In the genomic region with DNA sequence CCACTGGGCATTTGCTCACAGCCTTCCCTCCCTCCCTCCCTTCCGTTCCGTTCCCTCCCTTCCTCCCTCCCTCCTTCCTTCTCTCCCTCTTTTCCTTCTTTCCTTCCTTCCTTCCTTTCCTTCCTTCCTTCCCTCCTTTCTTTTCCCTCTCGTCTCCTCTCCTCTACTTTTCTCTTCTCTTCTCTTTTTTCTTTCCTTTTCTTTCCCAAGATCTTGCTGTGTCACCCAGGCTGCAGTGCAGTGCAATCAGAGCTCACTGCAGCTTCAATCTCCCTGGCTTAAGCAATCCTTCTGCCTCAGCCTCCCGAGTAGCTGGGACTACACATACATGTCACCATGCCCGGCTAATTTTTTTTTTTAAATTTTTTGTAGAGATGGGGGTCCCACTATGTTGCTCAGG, we compare ENCODE assay signal across 21 cellular contexts.
"Had no signal": no experiment of that assay in that cellular context is flagged by ENCODE, and none has a peak within 500 bp of the region (broad histone marks: within the 10 kb centered on the region; RNA-seq: fewer than 3 reads in every experiment).

No MANE protein-coding gene starts in this region.

- H3K4me1 ChIP-seq: colonic mucosa, gastrocnemius medialis, right atrium auricular region, sigmoid colon, stomach, transverse colon had no signal

- H3K27me3 ChIP-seq: colonic mucosa, gastrocnemius medialis, ovary, right atrium auricular region, stomach had no signal

- H3K27ac ChIP-seq: colonic mucosa, gastrocnemius medialis, heart right ventricle, ovary, right atrium auricular region, sigmoid colon, skin epidermis, stomach, thoracic aorta, transverse colon had no signal

- H3K36me3 ChIP-seq: colonic mucosa, gastrocnemius medialis, heart right ventricle, ovary, right atrium auricular region, sigmoid colon, stomach, thoracic aorta, transverse colon had no signal

- H3K9me3 ChIP-seq: colonic mucosa, gastrocnemius medialis, heart right ventricle, mucosa of descending colon, ovary, right atrium auricular region, sigmoid colon, stomach, thoracic aorta, transverse colon had no signal

- H3K4me3 ChIP-seq: colonic mucosa, gastrocnemius medialis, heart right ventricle, mucosa of descending colon, ovary, sigmoid colon, skin epidermis, stomach, thoracic aorta, transverse colon had no signal

- DNase-seq: colonic mucosa; dermis blood vessel endothelial cell; gastrocnemius medialis; heart right ventricle; hypothalamus; islet precursor cell; mammary epithelial cell; mucosa of descending colon; naive thymus-derived CD8-positive, alpha-beta T cell; ovary; sigmoid colon; stimulated activated CD4-positive, alpha-beta T cell treated with anti-CD3 and anti-CD28 coated beads, Interleukin-2, amount 100 ng/mL, for 24 hours; stimulated activated CD4-positive, alpha-beta T cell treated with anti-CD3 and anti-CD28 coated beads, Interleukin-4, amount 100 ng/mL, for 4 hours; stimulated activated naive CD4-positive, alpha-beta T cell; stomach; substantia nigra; transverse colon had no signal

- ATAC-seq: gastrocnemius medialis; heart right ventricle; left lobe of liver; mucosa of descending colon; naive thymus-derived CD8-positive, alpha-beta T cell had no signal
